Comparison of ENCODE assay signal across 26 cellular contexts in the genomic region with DNA sequence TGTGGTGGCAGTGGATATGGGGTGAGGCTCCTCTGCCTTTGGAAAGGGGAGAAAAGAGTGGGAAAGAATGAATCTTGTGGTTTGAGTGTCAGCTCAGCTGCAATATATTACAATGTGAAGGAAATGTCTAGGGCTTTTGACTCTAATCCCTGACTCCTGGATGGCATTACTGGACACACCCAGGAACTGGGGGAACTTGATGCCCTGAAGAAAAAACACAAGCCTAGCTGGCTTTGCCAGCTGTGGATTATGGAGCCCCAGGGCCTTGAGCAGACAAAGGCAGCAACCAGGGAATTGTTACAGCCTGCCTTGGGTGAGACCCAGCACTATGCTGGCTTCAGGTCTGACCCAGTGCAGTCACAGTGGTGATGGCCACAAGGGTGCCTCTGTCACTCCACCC. TPM values are rescaled to one million over a fixed set of nuclear protein-coding genes. Genes with fewer than 3 reads are reported as not detected.
"Had no signal": no experiment of that assay in that cellular context is flagged by ENCODE, and none has a peak within 500 bp of the region (broad histone marks: within the 10 kb centered on the region; RNA-seq: fewer than 3 reads in every experiment).

No MANE protein-coding gene starts in this region.

- H3K9me3 ChIP-seq: prostate gland, right lobe of liver had no signal

- H3K4me1 ChIP-seq: parathyroid adenoma, prostate gland, right lobe of liver, spleen, stomach had no signal

- H3K9ac ChIP-seq: parathyroid adenoma had no signal

- H3K4me3 Mint-ChIP-seq: naive thymus-derived CD4-positive, alpha-beta T cell; nephron progenitor cell; stimulated activated naive B cell treated with anti-CD40 and anti-IgM and Interleukin-4, amounts not matched to agents 10 μg/mL and 1 μg/mL and 100 μg/mL, for 72 hours; type B pancreatic cell had no signal

- H2AFZ ChIP-seq: hepatocyte, parathyroid adenoma had no signal

- H3K27me3 ChIP-seq: esophagus muscularis mucosa, hepatocyte, right lobe of liver, stomach had no signal

- H3K4me3 ChIP-seq: dorsolateral prefrontal cortex, esophagus muscularis mucosa, hepatocyte, lung, prostate gland, right lobe of liver, spleen, stomach had no signal

- H3K4me2 ChIP-seq: hepatocyte had no signal

- H3K36me3 ChIP-seq: esophagus muscularis mucosa, prostate gland, right lobe of liver, spleen, stomach had no signal

- H3K4me1 Mint-ChIP-seq: nephron progenitor cell had no signal

- DNase-seq: cortex of kidney; dorsolateral prefrontal cortex; effector CD8-positive, alpha-beta T cell; foreskin melanocyte; head of caudate nucleus; left colon; left ventricle myocardium superior; mesendoderm; naive thymus-derived CD4-positive, alpha-beta T cell; nephron progenitor cell; right lobe of liver; spleen; stimulated activated CD4-positive, alpha-beta T cell treated with anti-CD3 and anti-CD28 coated beads, Interleukin-15, amount 100 ng/mL, for 24 hours; stimulated activated CD4-positive, alpha-beta T cell treated with anti-CD3 and anti-CD28 coated beads, Interleukin-2, amount 100 ng/mL, for 24 hours; stimulated activated CD4-positive, alpha-beta T cell treated with anti-CD3 and anti-CD28 coated beads, Interleukin-4, amount 100 ng/mL, for 4 hours; stimulated activated naive B cell treated with anti-CD40 and anti-IgM and Interleukin-4, amounts not matched to agents 10 μg/mL and 1 μg/mL and 100 μg/mL, for 72 hours; stomach; substantia nigra had no signal

- H3K27me3 Mint-ChIP-seq: naive thymus-derived CD4-positive, alpha-beta T cell; type B pancreatic cell had no signal

- H3K27ac Mint-ChIP-seq: naive thymus-derived CD4-positive, alpha-beta T cell; nephron progenitor cell; stimulated activated naive B cell treated with anti-CD40 and anti-IgM and Interleukin-4, amounts not matched to agents 10 μg/mL and 1 μg/mL and 100 μg/mL, for 72 hours; type B pancreatic cell had no signal

- ATAC-seq: left colon; left ventricle myocardium superior; naive thymus-derived CD4-positive, alpha-beta T cell; right lobe of liver; stimulated activated naive B cell treated with anti-CD40 and anti-IgM and Interleukin-4, amounts not matched to agents 10 μg/mL and 1 μg/mL and 100 μg/mL, for 72 hours had no signal

- H3K36me3 Mint-ChIP-seq: type B pancreatic cell had no signal

- H3K79me2 ChIP-seq: hepatocyte, parathyroid adenoma had no signal

- H3K27ac ChIP-seq: dorsolateral prefrontal cortex, esophagus muscularis mucosa, hepatocyte, parathyroid adenoma, prostate gland, right lobe of liver, spleen, stomach had no signal

RNA-seq across cellular contexts. Expression of a gene that starts 57.1 kb away (rescaled TPM):
- total RNA-seq: kidney epithelial cell, renal cortical epithelial cell had no signal
